Comparison of ENCODE assay signal across 8 cellular contexts in the genomic region with DNA sequence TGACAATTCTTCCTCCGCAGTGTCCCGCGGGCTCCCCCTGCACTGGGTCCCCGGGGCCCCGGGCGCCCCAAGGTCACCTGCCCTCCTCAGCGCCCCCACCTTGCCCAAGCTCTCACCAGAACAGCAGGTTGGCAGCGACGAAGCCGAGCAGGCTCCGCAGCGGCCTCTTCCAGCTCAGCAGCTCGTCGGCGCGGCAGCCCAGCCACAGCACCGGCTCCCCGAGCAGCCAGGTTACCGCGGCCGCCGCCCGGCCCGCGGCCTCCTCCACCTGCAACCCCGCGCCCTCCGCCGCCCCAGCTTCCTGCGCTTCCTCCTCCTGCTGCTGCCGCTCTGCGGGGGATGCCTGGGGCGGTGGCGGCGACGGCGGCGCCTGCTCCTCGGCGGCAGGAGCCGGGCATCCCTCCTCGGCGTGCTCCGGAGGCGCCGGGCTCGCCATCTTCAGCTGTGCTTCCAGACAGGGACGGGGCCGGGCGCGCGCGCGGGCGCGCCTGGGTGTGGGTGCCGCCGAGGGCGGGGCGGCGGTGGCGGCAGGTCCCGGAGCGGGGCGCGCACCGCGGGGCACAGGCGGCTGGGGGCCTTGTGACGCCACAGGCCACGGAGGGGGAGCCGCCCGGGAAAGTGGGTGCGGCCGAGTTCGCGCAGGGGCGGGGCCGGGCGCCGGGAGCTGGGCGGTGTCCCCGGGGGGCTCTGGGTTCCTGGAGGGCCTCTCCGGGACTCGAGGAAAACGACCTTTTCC. TPM values are rescaled to one million over a fixed set of nuclear protein-coding genes. Genes with fewer than 3 reads are reported as not detected.
DNase-seq lines count a peak whose midpoint lies in the region; ATAC-seq and TF ChIP-seq lines count a peak whose summit lies in the region.

A gene with protein sequence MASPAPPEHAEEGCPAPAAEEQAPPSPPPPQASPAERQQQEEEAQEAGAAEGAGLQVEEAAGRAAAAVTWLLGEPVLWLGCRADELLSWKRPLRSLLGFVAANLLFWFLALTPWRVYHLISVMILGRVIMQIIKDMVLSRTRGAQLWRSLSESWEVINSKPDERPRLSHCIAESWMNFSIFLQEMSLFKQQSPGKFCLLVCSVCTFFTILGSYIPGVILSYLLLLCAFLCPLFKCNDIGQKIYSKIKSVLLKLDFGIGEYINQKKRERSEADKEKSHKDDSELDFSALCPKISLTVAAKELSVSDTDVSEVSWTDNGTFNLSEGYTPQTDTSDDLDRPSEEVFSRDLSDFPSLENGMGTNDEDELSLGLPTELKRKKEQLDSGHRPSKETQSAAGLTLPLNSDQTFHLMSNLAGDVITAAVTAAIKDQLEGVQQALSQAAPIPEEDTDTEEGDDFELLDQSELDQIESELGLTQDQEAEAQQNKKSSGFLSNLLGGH (minus strand): TSS at position 462 of the 736 bp plus-strand sequence. CDS start 26 bp downstream, at position 436.

- WGBS in gastroesophageal sphincter (ENCODE audit: low coverage in 1 of 2), 2 donors: 0% methylated on average over 1 of the region's 86 CpGs; no CpG with 5 or more reads in 1 of the 2 donors
- WGBS in suprapubic skin: 0% methylated on average over 3 of the region's 86 CpGs

- peak within 1 kb of the TSS; percentile 44 for H2AFZ ChIP-seq in OCI-LY7 (ENCODE audit: low read length)

- DNase-seq in 8988T (peak; percentile 87), OCI-LY7 (ENCODE audit: low spot score) (peak; percentile 33), occipital lobe (lab: John Stamatoyannopoulos, UW) (peak; percentile 64), suprapubic skin (ENCODE audit: low spot score in 2 of 2) (peak; percentile 84 to 89)
- DNase-seq in activated effector memory CD4-positive, alpha-beta T cell treated with Interleukin-2 at 50 U/mL for 16 hours: peak; percentile 81

- TF ChIP-seq EP300 in gastroesophageal sphincter (IDR thresholded peaks at IDR 0.05) (no peak), suprapubic skin (IDR thresholded peaks at IDR 0.05) (no peak)

- H3K27me3 ChIP-seq in gastroesophageal sphincter (no peaks in the 10 kb centered on the region), suprapubic skin (no peaks in the 10 kb centered on the region)

- H3K4me2 ChIP-seq in OCI-LY7 (ENCODE audit: low read length): peak within 1 kb of the TSS; percentile 56

- H3K9me2 ChIP-seq in OCI-LY7 (ENCODE audit: insufficient read depth, low read length): no peaks in the 10 kb centered on the region

- intact Hi-C loops in OCI-LY7 (cut with micrococcal nuclease; ENCODE audit: unreplicated experiment): no loop called here

- no peak within 1 kb of the TSS for H3K27ac ChIP-seq in OCI-LY7 (ENCODE audit: low read depth, low read length, poor library complexity, severe bottlenecking)
- peak within 1 kb of the TSS in 3 of 4 donors; percentile 65 to 82 (median 77) for H3K27ac ChIP-seq in gastroesophageal sphincter
- H3K27ac ChIP-seq in suprapubic skin: peak within 1 kb of the TSS; percentile 77

- peak; percentile 55 for ATAC-seq in GM18520 (IDR thresholded peaks at IDR 0.05; ENCODE audit: unreplicated experiment)
- peak; percentile 53 for ATAC-seq in HG03097 (IDR thresholded peaks at IDR 0.05; ENCODE audit: low FRiP score, unreplicated experiment)
- ATAC-seq in gastroesophageal sphincter: peak; percentile 90

- no TSS peak for BruUV-seq in OCI-LY7 (replicated peaks; lab: Mats Ljungman, UMichigan)

- no peaks in the 10 kb centered on the region for H3K79me2 ChIP-seq in OCI-LY7 (ENCODE audit: insufficient read depth, low read depth, low read length)

- POLR2A ChIA-PET in OCI-LY7 (lab: Charles Lee): no interaction called here

- peak in 1 of 2 donors; percentile 24 for TF ChIP-seq POLR2A in gastroesophageal sphincter (IDR thresholded peaks at IDR 0.05)
- peak in 1 of 2 donors; percentile 40 for TF ChIP-seq POLR2A in suprapubic skin (IDR thresholded peaks at IDR 0.05)

- peaks cover 10% of the 10 kb centered on the region for H3K4me1 ChIP-seq in OCI-LY7 (ENCODE audit: insufficient read depth, low read length, poor library complexity, severe bottlenecking)
- peaks cover 0 to 28% (median 10%) of the 10 kb centered on the region in 3 donors for H3K4me1 ChIP-seq in gastroesophageal sphincter
- peaks cover 25% of the 10 kb centered on the region for H3K4me1 ChIP-seq in suprapubic skin

- peak within 1 kb of the TSS; percentile 62 for H3K4me3 ChIP-seq in OCI-LY7 (ENCODE audit: low read depth, low read length, poor library complexity, severe bottlenecking)
- H3K4me3 ChIP-seq in gastroesophageal sphincter: peak within 1 kb of the TSS; percentile 60 to 76
- H3K4me3 ChIP-seq in suprapubic skin: peak within 1 kb of the TSS; percentile 92

- H3K36me3 ChIP-seq in OCI-LY7 (ENCODE audit: insufficient read depth, low read length) (no peaks in the 10 kb centered on the region), gastroesophageal sphincter (no peaks in the 10 kb centered on the region), suprapubic skin (no peaks in the 10 kb centered on the region)

- CTCF ChIA-PET in OCI-LY7 (lab: Charles Lee; ENCODE audit: unreplicated experiment): no interaction called here

- TF ChIP-seq CTCF in OCI-LY7 (conservative IDR thresholded peaks at IDR 0.05; ENCODE audit: low read length): no peak
- no peak for TF ChIP-seq CTCF in gastroesophageal sphincter (IDR thresholded peaks at IDR 0.05)
- no peak for TF ChIP-seq CTCF in suprapubic skin (IDR thresholded peaks at IDR 0.05)

- H3K9me3 ChIP-seq in OCI-LY7 (ENCODE audit: low read length): no peaks in the 10 kb centered on the region
- no peaks in the 10 kb centered on the region for H3K9me3 ChIP-seq in gastroesophageal sphincter
- H3K9me3 ChIP-seq in suprapubic skin: no peaks in the 10 kb centered on the region

- H4K20me1 ChIP-seq in OCI-LY7 (ENCODE audit: insufficient read depth, low read length): no peaks in the 10 kb centered on the region

RNA-seq across cellular contexts. Expression of the gene that starts here (rescaled TPM):
- total RNA-seq in OCI-LY7 (2014; rRNA removed; shearing (Covaris generic)): 2.4 TPM in 1 of 2 replicates, not detected in the other
- total RNA-seq in OCI-LY7 (2022) (1.1 and 2.6 TPM in 2 replicates), gastroesophageal sphincter (10 to 100 TPM in 3 of 4 donors, 1 to 10 TPM in 1; 7.3 to 21.3 (median 15.7) TPM), occipital lobe (71.3 TPM), suprapubic skin (10 to 100 TPM; 24.7 to 47.3 (median 31.4) TPM)

Comparison
In these comparisons a context has a peak if more than half of its experiments do, and no peak if none do; other contexts are left out.
1. DNase-seq: peak in every context shown above with its lines; median percentile 87 in 8988T; 86 in suprapubic skin; 81 in activated effector memory CD4-positive, alpha-beta T cell treated with Interleukin-2 at 50 U/mL for 16 hours; 64 in occipital lobe; 33 in OCI-LY7.